10 cellular contexts compared by ENCODE assay signal in the genomic region with DNA sequence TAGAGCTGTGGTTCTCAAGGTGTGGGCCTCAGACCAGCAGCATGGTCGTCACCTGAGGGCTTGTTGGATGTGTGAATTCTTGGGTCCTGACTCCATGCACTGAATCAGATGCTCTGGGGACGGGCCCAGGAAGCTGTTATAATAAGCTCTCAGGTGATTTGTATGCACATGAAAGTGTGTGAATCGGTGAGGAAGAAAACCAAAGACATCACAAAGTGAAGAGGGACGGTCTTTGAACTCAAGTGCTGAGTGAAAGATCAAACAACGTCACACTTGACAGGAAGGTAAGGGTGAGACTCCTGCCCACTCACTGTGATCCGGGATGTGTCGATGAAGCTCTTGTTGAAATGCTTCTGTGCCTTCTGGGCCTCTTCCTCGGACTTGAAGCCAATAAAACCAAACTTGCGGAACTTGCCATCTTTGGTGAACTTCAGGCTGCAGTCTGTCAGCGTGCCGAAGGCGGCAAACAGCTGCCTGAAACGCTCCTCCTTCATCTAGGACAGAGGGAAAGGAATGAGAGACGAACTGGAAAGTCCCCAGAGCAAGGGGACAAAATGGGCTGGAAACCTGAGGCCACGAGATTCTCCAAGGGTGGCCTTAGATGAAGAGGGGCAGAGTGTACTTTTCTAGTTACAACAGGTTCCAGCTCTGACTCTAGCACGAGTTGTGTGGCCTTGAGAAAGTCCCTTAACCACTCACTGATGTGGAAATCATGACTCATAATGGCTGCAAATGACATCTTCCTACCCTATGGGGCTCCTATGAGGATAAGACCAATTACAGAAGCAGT. TPM values are rescaled to one million over a fixed set of nuclear protein-coding genes. Genes with fewer than 3 reads are reported as not detected.
DNase-seq lines count a peak whose midpoint lies in the region; ATAC-seq, FAIRE-seq and TF ChIP-seq lines count a peak whose summit lies in the region.
"Had no signal": no experiment of that assay in that cellular context is flagged by ENCODE, and none has a peak within 500 bp of the region (broad histone marks: within the 10 kb centered on the region; RNA-seq: fewer than 3 reads in every experiment).

No MANE protein-coding gene starts in this region.

- FAIRE-seq in GM12892 (lab: Jason Lieb, UNC), result peak; percentile 68

- H3K4me3 ChIP-seq in prostate gland, result no peak overlapping the region

- no peaks in the 10 kb centered on the region for H3K9me3 Mint-ChIP-seq in activated T-helper 1 cell treated with anti-CD3 and anti-CD28 coated beads, Interleukin-12 subunit alpha, Interleukin-12 subunit beta, Interleukin-2, Interleukin-4 antibody, amounts not matched to agents 30 ng/mL and 10 ng/mL and 1 ng/mL, durations not matched to agents 14 hours and 24 hours and 36 hours
- H3K9me3 Mint-ChIP-seq: brain had no signal

- TF ChIP-seq CTCF in prostate gland (IDR thresholded peaks at IDR 0.05), result no peak

- DNase-seq in GM12892 (ENCODE audit: insufficient read length), result no peak
- DNase-seq in activated T-helper 1 cell treated with anti-CD3 and anti-CD28 coated beads, Interleukin-12 subunit alpha, Interleukin-12 subunit beta, Interleukin-2, Interleukin-4 antibody, amounts not matched to agents 30 ng/mL and 10 ng/mL and 1 ng/mL, durations not matched to agents 14 hours and 24 hours and 36 hours (ENCODE audit: low spot score), result peak; percentile 62
- DNase-seq in stimulated activated CD4-positive, alpha-beta T cell treated with anti-CD3 and anti-CD28 coated beads, Interleukin-12 subunit alpha, Interleukin-12 subunit beta, amount 100 ng/mL, for 48 hours (ENCODE audit: low read depth in 2 of 3, low spot score in 1 of 3), result peak in 2 of 3 donors; percentile 48 to 49
- DNase-seq in effector CD4-positive, alpha-beta T cell, result no peak
- no peak for DNase-seq in sciatic nerve (ENCODE audit: low spot score)
- DNase-seq in hypothalamus (lab: John Stamatoyannopoulos, UW), result no peak
- no peak for DNase-seq in prostate gland (ENCODE audit: low spot score)
- DNase-seq: occipital lobe had no signal

- 84% methylated on average over 16 of the region's 16 CpGs for WGBS in prostate gland

- peak overlapping the region; percentile 82 for H3K4me3 Mint-ChIP-seq in activated T-helper 1 cell treated with anti-CD3 and anti-CD28 coated beads, Interleukin-12 subunit alpha, Interleukin-12 subunit beta, Interleukin-2, Interleukin-4 antibody, amounts not matched to agents 30 ng/mL and 10 ng/mL and 1 ng/mL, durations not matched to agents 14 hours and 24 hours and 36 hours

- no peaks in the 10 kb centered on the region for H3K9me3 ChIP-seq in prostate gland

- H3K27ac ChIP-seq in prostate gland, result no peak overlapping the region

- intact Hi-C loops in activated T-helper 1 cell treated with anti-CD3 and anti-CD28 coated beads, Interleukin-12 subunit alpha, Interleukin-12 subunit beta, Interleukin-2, Interleukin-4 antibody, amounts not matched to agents 30 ng/mL and 10 ng/mL and 1 ng/mL, durations not matched to agents 14 hours and 24 hours and 36 hours (cut with micrococcal nuclease), result loop anchor here (1.0 to 10.0 kb wide), 3 partner anchors 59 to 977 kb away; partner anchors contain the start of genes DDX54 and RITA1
- intact Hi-C loops in sciatic nerve (cut with DNase I), result no loop called here
- intact Hi-C loops in prostate gland (cut with DNase I), result no loop called here

- peaks cover 6 to 25% of the 10 kb centered on the region in 2 donors for H3K36me3 ChIP-seq in prostate gland

- no peaks in the 10 kb centered on the region for H3K27me3 Mint-ChIP-seq in activated T-helper 1 cell treated with anti-CD3 and anti-CD28 coated beads, Interleukin-12 subunit alpha, Interleukin-12 subunit beta, Interleukin-2, Interleukin-4 antibody, amounts not matched to agents 30 ng/mL and 10 ng/mL and 1 ng/mL, durations not matched to agents 14 hours and 24 hours and 36 hours (ENCODE audit: insufficient read depth)
- H3K27me3 Mint-ChIP-seq: brain had no signal

- peak; percentile 41 for ATAC-seq in HG03439 (IDR thresholded peaks at IDR 0.05; ENCODE audit: unreplicated experiment)
- ATAC-seq in sciatic nerve, result no peak

- TF ChIP-seq POLR2A in GM12892 (IDR thresholded peaks at IDR 0.05; ENCODE audit: low read depth, low read length) (no peak), prostate gland (IDR thresholded peaks at IDR 0.05) (no peak)

- peaks cover 58% of the 10 kb centered on the region for H3K4me1 Mint-ChIP-seq in activated T-helper 1 cell treated with anti-CD3 and anti-CD28 coated beads, Interleukin-12 subunit alpha, Interleukin-12 subunit beta, Interleukin-2, Interleukin-4 antibody, amounts not matched to agents 30 ng/mL and 10 ng/mL and 1 ng/mL, durations not matched to agents 14 hours and 24 hours and 36 hours (ENCODE audit: low read depth)

- H3K27me3 ChIP-seq in prostate gland (replicated peaks; ENCODE audit: insufficient read depth), result no peaks in the 10 kb centered on the region

- peak overlapping the region; percentile 100 for H3K27ac Mint-ChIP-seq in activated T-helper 1 cell treated with anti-CD3 and anti-CD28 coated beads, Interleukin-12 subunit alpha, Interleukin-12 subunit beta, Interleukin-2, Interleukin-4 antibody, amounts not matched to agents 30 ng/mL and 10 ng/mL and 1 ng/mL, durations not matched to agents 14 hours and 24 hours and 36 hours
- H3K27ac Mint-ChIP-seq: brain had no signal

- no peaks in the 10 kb centered on the region for H3K4me1 ChIP-seq in prostate gland (replicated peaks)

- H3K36me3 Mint-ChIP-seq in activated T-helper 1 cell treated with anti-CD3 and anti-CD28 coated beads, Interleukin-12 subunit alpha, Interleukin-12 subunit beta, Interleukin-2, Interleukin-4 antibody, amounts not matched to agents 30 ng/mL and 10 ng/mL and 1 ng/mL, durations not matched to agents 14 hours and 24 hours and 36 hours (ENCODE audit: low read depth), result peaks cover 63% of the 10 kb centered on the region

RNA-seq across cellular contexts. Expression of gene RBM19, which starts 4.0 kb away (rescaled TPM):
- 19.3 TPM for polyA plus RNA-seq in GM12892 (2012; ENCODE audit: missing spikeins)
- 102 TPM in 2 replicates for total RNA-seq in activated T-helper 1 cell treated with anti-CD3 and anti-CD28 coated beads, Interleukin-12 subunit alpha, Interleukin-12 subunit beta, Interleukin-2, Interleukin-4 antibody, amounts not matched to agents 30 ng/mL and 10 ng/mL and 1 ng/mL, durations not matched to agents 14 hours and 24 hours and 36 hours
- total RNA-seq in sciatic nerve, result 40.3 TPM
- total RNA-seq in prostate gland, result 10 to 100 TPM; 27.2 to 49.9 TPM

Comparison
In these comparisons a context has a peak if more than half of its experiments do, and no peak if none do; other contexts are left out.
1. DNase-seq: peak in activated T-helper 1 cell treated with anti-CD3 and anti-CD28 coated beads, Interleukin-12 subunit alpha, Interleukin-12 subunit beta, Interleukin-2, Interleukin-4 antibody, amounts not matched to agents 30 ng/mL and 10 ng/mL and 1 ng/mL, durations not matched to agents 14 hours and 24 hours and 36 hours (single experiment) and stimulated activated CD4-positive, alpha-beta T cell treated with anti-CD3 and anti-CD28 coated beads, Interleukin-12 subunit alpha, Interleukin-12 subunit beta, amount 100 ng/mL, for 48 hours (2 of 3); none in GM12892 (single experiment), effector CD4-positive, alpha-beta T cell (single experiment), sciatic nerve (single experiment), hypothalamus (0 of 51) and prostate gland (single experiment).